Comparison of ENCODE assay signal across 8 cellular contexts in genomic region chr3:185215873-185216586, GRCh38. TPM values are rescaled to one million over a fixed set of nuclear protein-coding genes. Genes with fewer than 3 reads are reported as not detected.
DNase-seq lines count a peak whose midpoint lies in the region; ATAC-seq and TF ChIP-seq lines count a peak whose summit lies in the region.

No MANE protein-coding gene starts in this region.

- in situ Hi-C loops in Panc1 (cut with HindIII; ENCODE audit: low pct_unique_long_range_greater_than_20kb, low sequenced_read_pairs) = no loop called here

- WGBS in sigmoid colon, 2 donors = 9 to 32% methylated on average over 6 of the region's 6 CpGs

- no peak for ATAC-seq in Panc1
- no peak for ATAC-seq in GM21360 (IDR thresholded peaks at IDR 0.05; ENCODE audit: unreplicated experiment)
- ATAC-seq in HG03571 (IDR thresholded peaks at IDR 0.05; ENCODE audit: unreplicated experiment) = no peak

- 0 out of 2 replicates have a peak, but pooled peaks cover 7% of the 10 kb centered on the region for H3K4me1 ChIP-seq in Panc1 (ENCODE audit: control insufficient read depth, insufficient read depth, low read length)
- H3K4me1 ChIP-seq in sigmoid colon = no peaks in the 10 kb centered on the region

- POLR2A ChIA-PET in Panc1 (lab: Charles Lee) = interaction anchor here (0.6 to 0.7 kb wide), 2 partner anchors 66 to 275 kb away, joined by 3 to 4 read pairs; no protein-coding TSS in a partner anchor

- CTCF ChIA-PET in Panc1 (lab: Charles Lee) = no interaction called here

- no peak overlapping the region for H3K27ac ChIP-seq in Panc1 (ENCODE audit: low read length)
- H3K27ac ChIP-seq in sigmoid colon = peak overlapping the region in 1 of 4 donors; percentile 50

- no peak overlapping the region for H3K4me3 ChIP-seq in Panc1 (ENCODE audit: low read depth in 2 of 2, low read length in 2 of 2)
- H3K4me3 ChIP-seq in fibroblast of mammary gland (ENCODE audit: control insufficient read depth, low read depth, low read length) = no peak overlapping the region
- peak overlapping the region in 2 of 4 donors; percentile 6 to 16 for H3K4me3 ChIP-seq in sigmoid colon

- BruUV-seq in Panc1 (replicated peaks; lab: Mats Ljungman, UMichigan) = no TSS peak

- intact Hi-C loops in Panc1 (cut with micrococcal nuclease; ENCODE audit: unreplicated experiment) (no loop called here), sigmoid colon (cut with DNase I) (no loop called here)

- DNase-seq in NCI-H748 (lab: John Stamatoyannopoulos, UW; ENCODE audit: unreplicated experiment) (peak; percentile 3), NCI-H748 treated with DMSO at 0.1 percent for 48 hours (lab: John Stamatoyannopoulos, UW) (no peak), Panc1 (ENCODE audit: low read depth, low spot score) (peak; percentile 15), fibroblast of mammary gland (ENCODE audit: low read depth) (peak; percentile 22), sigmoid colon (no peak), iPS-NIHi7 (ENCODE audit: extremely low spot score) (no peak)

- no peak for TF ChIP-seq POLR2A in sigmoid colon (IDR thresholded peaks at IDR 0.05)

- H3K27me3 ChIP-seq in Panc1 (ENCODE audit: control insufficient read depth, insufficient read depth, low read length) (no peaks in the 10 kb centered on the region), sigmoid colon (no peaks in the 10 kb centered on the region)

- H3K36me3 ChIP-seq in Panc1 (ENCODE audit: control insufficient read depth, insufficient read depth, low read length) (no peaks in the 10 kb centered on the region), sigmoid colon (no peaks in the 10 kb centered on the region)

- no peak for TF ChIP-seq EP300 in sigmoid colon (IDR thresholded peaks at IDR 0.05)

- peak; percentile 65; the same call in 1 of the 2 replicates for TF ChIP-seq CTCF in Panc1 (IDR thresholded peaks at IDR 0.05)
- TF ChIP-seq CTCF in fibroblast of mammary gland (conservative IDR thresholded peaks at IDR 0.05; ENCODE audit: control insufficient read depth, insufficient read depth, low read depth, low read length) = peak; percentile 59
- peak in 3 of 4 experiments; percentile 18 to 31 (median 21) for TF ChIP-seq CTCF in sigmoid colon (IDR thresholded peaks at IDR 0.05)

- H3K9me3 ChIP-seq in Panc1 (ENCODE audit: control insufficient read depth, insufficient read depth, low read depth, low read length) = no peaks in the 10 kb centered on the region
- H3K9me3 ChIP-seq in sigmoid colon = no peaks in the 10 kb centered on the region

RNA-seq across cellular contexts. Expression of gene EHHADH, which starts 37.8 kb away (rescaled TPM):
- total RNA-seq in Panc1 (2021; ENCODE audit: unreplicated experiment) = 7.8 TPM
- 9.6 TPM for polyA plus RNA-seq in Panc1 (2012; ENCODE audit: insufficient read length)
- 1 to 10 TPM; 1.9 to 7.6 (median 3.5) TPM for total RNA-seq in sigmoid colon
- 10 to 100 TPM in 2 of 3 donors, 1 to 10 TPM in 1; 7.5 to 20.8 (median 15.0) TPM for polyA plus RNA-seq in sigmoid colon

Comparison
In these comparisons a context has a peak if more than half of its experiments do, and no peak if none do; other contexts are left out.
1. DNase-seq: peak in NCI-H748 (single experiment), Panc1 (single experiment) and fibroblast of mammary gland (single experiment); none in NCI-H748 treated with DMSO at 0.1 percent for 48 hours (single experiment), sigmoid colon (single experiment) and iPS-NIHi7 (single experiment).
2. Peak in every context shown above with its lines, with median percentiles within 50 percentile points of each other: CTCF ChIP-seq.